In genomic region chr3:45689787-45690145, GRCh38 we compare ENCODE assay signal across 8 cellular contexts. TPM values are rescaled to one million over a fixed set of nuclear protein-coding genes. Genes with fewer than 3 reads are reported as not detected.
A peak's percentile ranks its signal among the peaks of the same experiment; 100 is the strongest.
DNase-seq lines count a peak whose midpoint lies in the region; ATAC-seq, FAIRE-seq and TF ChIP-seq lines count a peak whose summit lies in the region.

No MANE protein-coding gene starts in this region.

- TF ChIP-seq POLR2A in A549 (IDR thresholded peaks at IDR 0.05; ENCODE audit: low read length): no peak

- POLR2A ChIA-PET in A549 (lab: Yijun Ruan, JAX): interaction anchor here (0.8 kb wide), 1 partner anchor 30 kb away, joined by 3 read pairs; no protein-coding TSS in a partner anchor

- TF ChIP-seq RAD21 in A549 (conservative IDR thresholded peaks at IDR 0.05 in 1 of 2, IDR thresholded peaks at IDR 0.05 in 1 of 2): no peak

- ATAC-seq in A549 (no peak), GM18519 (IDR thresholded peaks at IDR 0.05; ENCODE audit: low FRiP score, unreplicated experiment) (no peak), GM18909 (IDR thresholded peaks at IDR 0.05; ENCODE audit: poor library complexity, unreplicated experiment) (no peak)

- H3K9me3 ChIP-seq in A549 (no peaks in the 10 kb centered on the region), HUES6 (ENCODE audit: control insufficient read depth, insufficient read depth, low read depth, low read length) (no peaks in the 10 kb centered on the region), mononuclear cell (ENCODE audit: low read depth, low read length) (no peaks in the 10 kb centered on the region)

- no peak for TF ChIP-seq EP300 in A549 (IDR thresholded peaks at IDR 0.05)

- H3K4me2 ChIP-seq in A549: peak overlapping the region; percentile 95

- DNase-seq in A549 (ENCODE audit: low read depth in 1 of 2, low spot score in 1 of 2) (no peak), bronchial epithelial cell (ENCODE audit: low read depth) (peak; percentile 17), pons (ENCODE audit: low spot score) (no peak), KG1 (lab: John Stamatoyannopoulos, UW) (no peak)

- CTCF ChIA-PET in A549 (lab: Yijun Ruan, JAX): interaction anchor here (1.0 to 1.7 kb wide), 6 partner anchors 10 to 179 kb away, joined by 3 to 4 read pairs (median 4); no protein-coding TSS in a partner anchor

- H3K9ac ChIP-seq in HUES6 (ENCODE audit: low read length): peak overlapping the region; percentile 89

- FAIRE-seq in A549 (lab: Jason Lieb, UNC): no peak
- no peak for FAIRE-seq in bronchial epithelial cell (lab: Jason Lieb, UNC)

- H3K27ac ChIP-seq in A549 (peak overlapping the region; percentile 89 to 96), HUES6 (ENCODE audit: low read depth, low read length) (peak overlapping the region; percentile 77)

- peaks cover 10% of the 10 kb centered on the region; the same call in 2 of the 3 replicates for H3K4me1 ChIP-seq in A549
- peaks cover 35% of the 10 kb centered on the region for H3K4me1 ChIP-seq in HUES6 (ENCODE audit: control insufficient read depth, insufficient read depth, low read length)
- peaks cover 60% of the 10 kb centered on the region for H3K4me1 ChIP-seq in mononuclear cell (ENCODE audit: insufficient read depth, low read length)

- peaks cover 19% of the 10 kb centered on the region for H3K36me3 ChIP-seq in HUES6 (ENCODE audit: control insufficient read depth, insufficient read depth, low read length)
- no peaks in the 10 kb centered on the region for H3K36me3 ChIP-seq in bronchial epithelial cell (ENCODE audit: control insufficient read depth, insufficient read depth, low read length)

- H3K4me3 ChIP-seq in A549 (peak overlapping the region; percentile 92), HUES6 (ENCODE audit: low read depth, low read length) (peak overlapping the region; percentile 72), bronchial epithelial cell (ENCODE audit: low read depth, low read length) (peak overlapping the region; percentile 70), mononuclear cell (ENCODE audit: low read length) (peak overlapping the region; percentile 82)

- 3% methylated on average over 8 of the region's 8 CpGs for WGBS in A549 (ENCODE audit: missing lambda C conversion rate)

- H3K27me3 ChIP-seq in HUES6 (ENCODE audit: control insufficient read depth, insufficient read depth, low read length): no peaks in the 10 kb centered on the region
- no peaks in the 10 kb centered on the region for H3K27me3 ChIP-seq in bronchial epithelial cell (ENCODE audit: control insufficient read depth, insufficient read depth, low read length)
- no peaks in the 10 kb centered on the region for H3K27me3 ChIP-seq in mononuclear cell (ENCODE audit: insufficient read depth, low read length)

- TF ChIP-seq CTCF in A549 (IDR thresholded peaks at IDR 0.05): no peak
- TF ChIP-seq CTCF in bronchial epithelial cell (IDR thresholded peaks at IDR 0.05; ENCODE audit: insufficient read depth, low read length, severe bottlenecking): no peak

TF ChIP-seq in A549, 52 proteins besides CTCF, POLR2A, EP300 and RAD21:
- TF ChIP-seq MAZ (IDR thresholded peaks at IDR 0.05; ENCODE audit: borderline replicate concordance, low read depth, low read length): no peak
- no peak for TF ChIP-seq E2F6 (IDR thresholded peaks at IDR 0.05; ENCODE audit: borderline replicate concordance, low read depth)
- TF ChIP-seq NFE2L2 (conservative IDR thresholded peaks at IDR 0.05; ENCODE audit: low read length): no peak
- TF ChIP-seq EHF (CRISPR knock-in tag; IDR thresholded peaks at IDR 0.05): no peak
- TF ChIP-seq MYC (IDR thresholded peaks at IDR 0.05; ENCODE audit: borderline replicate concordance, low read length): no peak
- no peak for TF ChIP-seq FOSL2 (IDR thresholded peaks at IDR 0.05)
- TF ChIP-seq FOSL2 (CRISPR knock-in tag; IDR thresholded peaks at IDR 0.05): no peak
- no peak for TF ChIP-seq BHLHE40 (IDR thresholded peaks at IDR 0.05; ENCODE audit: low read depth, low read length)
- TF ChIP-seq ZC3H11A (IDR thresholded peaks at IDR 0.05): no peak
- TF ChIP-seq HOXB5 (CRISPR knock-in tag; IDR thresholded peaks at IDR 0.05): no peak

RNA-seq across cellular contexts. Expression of gene SACM1L, which starts 0.6 kb away (rescaled TPM):
- polyA plus RNA-seq in A549 (2011; rRNA removed): 24.8 and 27.8 TPM in 2 replicates
- 6.1 and 7.2 TPM in 2 replicates for polyA plus RNA-seq in A549 (2012; cell fraction: cytosol; rRNA removed)
- 5.5 and 8.3 TPM in 2 replicates for polyA plus RNA-seq in A549 (2012; cell fraction: nucleus; rRNA removed)
- 21.1 to 24.9 TPM (median 22.6 TPM) in 3 replicates for polyA plus RNA-seq in A549 (2017; fragmentation: RNase III; extraction: RNeasy Plus Mini Kit Qiagen cat#74134 plus additional on column Dnase treatment)
- 19.3 and 24.1 TPM in 2 replicates for polyA minus RNA-seq in A549 (2011; rRNA and poly(A)+ RNA removed)
- 26.6 and 30.6 TPM in 2 replicates for total RNA-seq in bronchial epithelial cell
- 42.7 TPM for total RNA-seq in mononuclear cell
